In genomic region chr1:206535853-206536188, GRCh38 we compare ENCODE assay signal across 18 cellular contexts. TPM values are rescaled to one million over a fixed set of nuclear protein-coding genes. Genes with fewer than 3 reads are reported as not detected.
DNase-seq lines count a peak whose midpoint lies in the region; ATAC-seq, FAIRE-seq and TF ChIP-seq lines count a peak whose summit lies in the region.
"Had no signal": no experiment of that assay in that cellular context is flagged by ENCODE, and none has a peak within 500 bp of the region (broad histone marks: within the 10 kb centered on the region; RNA-seq: fewer than 3 reads in every experiment).

No MANE protein-coding gene starts in this region.

- no peak overlapping the region for H2AFZ ChIP-seq in keratinocyte (ENCODE audit: control insufficient read depth, low read length)
- H2AFZ ChIP-seq: PC-9 had no signal

- H3K9me1 ChIP-seq in keratinocyte (ENCODE audit: control insufficient read depth, extremely low read depth, insufficient read depth, low read length): no peaks in the 10 kb centered on the region

- H3K4me1 ChIP-seq in BLaER1 treated with 17β-estradiol and CSF1 and Interleukin-3, amounts not matched to agents 10 nM and 100 nM: peaks cover 42 to 86% (median 79%) of the 10 kb centered on the region in 10 experiments
- H3K4me1 ChIP-seq in RWPE2 (ENCODE audit: insufficient read depth, poor library complexity, severe bottlenecking): no peaks in the 10 kb centered on the region
- H3K4me1 ChIP-seq in keratinocyte (ENCODE audit: control insufficient read depth, extremely low read depth, insufficient read depth, low read length): peaks cover 3% of the 10 kb centered on the region
- H3K4me1 ChIP-seq in small intestine (ENCODE audit: control insufficient read depth in 2 of 2, insufficient read depth in 1 of 2, low read depth in 1 of 2, low read length in 1 of 2): no peaks in the 10 kb centered on the region
- H3K4me1 ChIP-seq: HAP-1 had no signal

- H3K4me2 ChIP-seq in BLaER1 treated with 17β-estradiol and CSF1 and Interleukin-3, amounts not matched to agents 10 nM and 100 nM: peak overlapping the region in 10 of 11 experiments; percentile 42 to 79 (median 69); a peak in 18 of 22 replicates
- no peak overlapping the region for H3K4me2 ChIP-seq in keratinocyte (ENCODE audit: control insufficient read depth, extremely low read depth, insufficient read depth, low read depth, low read length)
- H3K4me2 ChIP-seq: KMS-11, PC-9 had no signal

- H3K9me3 ChIP-seq in BLaER1 treated with 17β-estradiol and CSF1 and Interleukin-3, amounts not matched to agents 10 nM and 100 nM (replicated peaks in 1 of 11): peaks cover 0 to 8% (median 0%) of the 10 kb centered on the region in 11 experiments; a peak in 1 of 22 replicates
- H3K9me3 ChIP-seq in RWPE2 (ENCODE audit: severe bottlenecking): no peaks in the 10 kb centered on the region
- H3K9me3 ChIP-seq in keratinocyte (ENCODE audit: control insufficient read depth, low read depth, low read length): no peaks in the 10 kb centered on the region
- no peaks in the 10 kb centered on the region for H3K9me3 ChIP-seq in small intestine (ENCODE audit: control insufficient read depth, low read depth)
- H3K9me3 ChIP-seq: HAP-1 had no signal

- ATAC-seq in RWPE2 (ENCODE audit: low read depth) (peak; percentile 12; the same call in 1 of the 3 replicates), left ventricle myocardium superior (no peak), HG02571 (IDR thresholded peaks at IDR 0.05; ENCODE audit: unreplicated experiment) (no peak)
- ATAC-seq: GM12878 had no signal

- H3K79me2 ChIP-seq in keratinocyte (ENCODE audit: control insufficient read depth, insufficient read depth, low read length): no peaks in the 10 kb centered on the region

- H3K27ac ChIP-seq in BLaER1 treated with 17β-estradiol and CSF1 and Interleukin-3, amounts not matched to agents 10 nM and 100 nM: no peak overlapping the region
- H3K27ac ChIP-seq in RWPE2 (ENCODE audit: poor library complexity, severe bottlenecking): no peak overlapping the region
- H3K27ac ChIP-seq in keratinocyte (ENCODE audit: control insufficient read depth, insufficient read depth, low read length): no peak overlapping the region
- no peak overlapping the region for H3K27ac ChIP-seq in small intestine (ENCODE audit: low read depth in 1 of 2, low read length in 1 of 2)
- H3K27ac ChIP-seq: KMS-11, PC-9, RWPE1 had no signal

- intact Hi-C loops in left ventricle myocardium superior (cut with micrococcal nuclease): no loop called here

- H3K27me3 ChIP-seq in BLaER1 treated with 17β-estradiol and CSF1 and Interleukin-3, amounts not matched to agents 10 nM and 100 nM: no peaks in the 10 kb centered on the region
- H3K27me3 ChIP-seq in RWPE2 (ENCODE audit: insufficient read depth, poor library complexity, severe bottlenecking) (no peaks in the 10 kb centered on the region), keratinocyte (ENCODE audit: control insufficient read depth, extremely low read depth, insufficient read depth, low read length) (no peaks in the 10 kb centered on the region), small intestine (ENCODE audit: control insufficient read depth in 2 of 2, insufficient read depth in 2 of 2, low read length in 2 of 2) (no peaks in the 10 kb centered on the region)

- dilution Hi-C loops in keratinocyte (cut with MboI; ENCODE audit: extremely low pct_ligation_motif_present, low sequenced_read_pairs): no loop called here

- H4K20me1 ChIP-seq in BLaER1 treated with 17β-estradiol and CSF1 and Interleukin-3, amounts not matched to agents 10 nM and 100 nM: peaks cover 0 to 36% (median 0%) of the 10 kb centered on the region in 11 experiments; a peak in 6 of 22 replicates
- no peaks in the 10 kb centered on the region for H4K20me1 ChIP-seq in keratinocyte (ENCODE audit: control insufficient read depth, extremely low read depth, insufficient read depth, low read length)

- no peak overlapping the region for H3K9ac ChIP-seq in BLaER1 treated with 17β-estradiol and CSF1 and Interleukin-3, amounts not matched to agents 10 nM and 100 nM
- H3K9ac ChIP-seq in keratinocyte (ENCODE audit: control insufficient read depth, extremely low read depth, insufficient read depth, low read length): no peak overlapping the region
- H3K9ac ChIP-seq: KMS-11 had no signal

- TF ChIP-seq CTCF in RWPE2 (IDR thresholded peaks at IDR 0.05; ENCODE audit: poor library complexity, severe bottlenecking): no peak
- no peak for TF ChIP-seq CTCF in keratinocyte (optimal IDR thresholded peaks at IDR 0.05 in 1 of 3, IDR thresholded peaks at IDR 0.05 in 1 of 3, conservative IDR thresholded peaks at IDR 0.05 in 1 of 3; ENCODE audit: extremely low read depth in 1 of 3, insufficient read depth in 2 of 3, low read length in 3 of 3)

- no peak for DNase-seq in RWPE2 (ENCODE audit: low spot score)
- no peak for DNase-seq in keratinocyte (ENCODE audit: low read depth, low spot score)
- peak; percentile 44 for DNase-seq in small intestine
- no peak for DNase-seq in DMS53 treated with DMSO at 0.1 percent for 48 hours (lab: John Stamatoyannopoulos, UW; ENCODE audit: unreplicated experiment)
- no peak for DNase-seq in left ventricle myocardium superior
- DNase-seq: ACHN; CD4-positive, CD25-positive, alpha-beta regulatory T cell; COR-L47; NCI-H1417; NCI-H1930; NCI-H526 had no signal

- H3K4me3 ChIP-seq in BLaER1 treated with 17β-estradiol and CSF1 and Interleukin-3, amounts not matched to agents 10 nM and 100 nM: no peak overlapping the region
- H3K4me3 ChIP-seq in RWPE2 (ENCODE audit: severe bottlenecking): no peak overlapping the region
- H3K4me3 ChIP-seq in keratinocyte (ENCODE audit: control insufficient read depth in 2 of 3, extremely low read depth in 1 of 3, insufficient read depth in 2 of 3, low read depth in 1 of 3, low read length in 3 of 3): no peak overlapping the region
- H3K4me3 ChIP-seq in small intestine (ENCODE audit: low read depth in 1 of 2, low read length in 2 of 2): no peak overlapping the region
- H3K4me3 ChIP-seq: GM12878, HAP-1, PC-9 had no signal

- 14 to 61% (median 40%) methylated on average over 6 of the region's 6 CpGs for WGBS in small intestine, 3 donors

- peaks cover 0 to 7% (median 0%) of the 10 kb centered on the region in 11 experiments; a peak in 5 of 22 replicates for H3K36me3 ChIP-seq in BLaER1 treated with 17β-estradiol and CSF1 and Interleukin-3, amounts not matched to agents 10 nM and 100 nM
- H3K36me3 ChIP-seq in RWPE2 (ENCODE audit: low read depth): 0 out of 2 replicates have a peak, but pooled peaks cover 3% of the 10 kb centered on the region
- H3K36me3 ChIP-seq in keratinocyte (ENCODE audit: control insufficient read depth in 2 of 2, extremely low read depth in 1 of 2, insufficient read depth in 2 of 2, low read length in 2 of 2): peaks cover 1 to 3% of the 10 kb centered on the region in 2 experiments
- no peaks in the 10 kb centered on the region for H3K36me3 ChIP-seq in small intestine (ENCODE audit: control insufficient read depth in 2 of 2, insufficient read depth in 2 of 2, low read length in 2 of 2)
- H3K36me3 ChIP-seq: HAP-1 had no signal

- FAIRE-seq in keratinocyte (lab: Jason Lieb, UNC): peak; percentile 60
- FAIRE-seq in small intestine (lab: Jason Lieb, UNC): no peak
- FAIRE-seq: GM12878 had no signal

RNA-seq across cellular contexts. Expression of gene RASSF5, which starts 28.5 kb away (rescaled TPM):
- 2.1 to 2.5 TPM (median 2.4 TPM) in 3 replicates for polyA plus RNA-seq in keratinocyte
- polyA plus RNA-seq in keratinocyte (2011; ENCODE audit: low read depth): 16.8 TPM
- polyA plus RNA-seq in keratinocyte (2011; cell fraction: cytosol; rRNA removed): 2.6 and 3.1 TPM in 2 replicates
- polyA plus RNA-seq in keratinocyte (2011; cell fraction: nucleus; rRNA removed): 5.8 and 5.9 TPM in 2 replicates
- polyA plus RNA-seq in keratinocyte (2012; ENCODE audit: low replicate concordance): 2.0 and 28.9 TPM in 2 replicates
- polyA minus RNA-seq in keratinocyte: 3.2 to 6.7 TPM (median 3.9 TPM) in 3 replicates
- polyA minus RNA-seq in keratinocyte (2011; cell fraction: cytosol; rRNA and poly(A)+ RNA removed): 4.4 TPM
- polyA minus RNA-seq in keratinocyte (2011; cell fraction: nucleus; rRNA and poly(A)+ RNA removed): 3.1 and 6.7 TPM in 2 replicates
- 1 to 10 TPM; 1.6 to 7.3 (median 3.2) TPM for polyA plus RNA-seq in small intestine
- total RNA-seq in left ventricle myocardium superior: 4.2 TPM
